Comparison of ENCODE assay signal across 21 cellular contexts in the genomic region with DNA sequence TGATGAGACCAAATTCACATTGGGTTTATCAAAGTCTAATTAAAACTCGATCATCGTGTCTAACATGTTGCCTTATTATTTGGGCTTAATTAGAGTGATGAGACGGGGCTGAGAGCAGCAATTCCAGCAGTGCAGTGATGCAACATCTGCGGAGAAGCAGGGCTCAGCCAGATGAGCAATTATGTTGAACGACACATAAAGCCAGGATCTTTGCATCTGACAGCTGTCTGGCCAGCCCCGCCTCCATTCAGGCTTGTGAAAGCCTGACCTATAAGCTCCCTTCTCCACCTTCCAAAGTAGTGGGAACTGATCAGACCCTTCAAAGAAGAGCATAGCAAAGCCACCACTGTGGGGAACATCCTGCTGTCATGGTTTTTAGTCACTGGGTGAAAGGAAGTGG.
"Had no signal": no experiment of that assay in that cellular context is flagged by ENCODE, and none has a peak within 500 bp of the region (broad histone marks: within the 10 kb centered on the region; RNA-seq: fewer than 3 reads in every experiment).

No MANE protein-coding gene starts in this region.

- H3K36me3 ChIP-seq: neutrophil, spleen, tibial nerve, upper lobe of right lung had no signal

- DNase-seq: dermis blood vessel endothelial cell; foreskin keratinocyte; kidney; left cardiac atrium; left ventricle myocardium superior; mesenchymal stem cell; midbrain; naive B cell; psoas muscle; spleen; stimulated activated CD4-positive, alpha-beta T cell treated with anti-CD3 and anti-CD28 coated beads, Interleukin-15, amount 100 ng/mL, for 24 hours; stimulated activated CD4-positive, alpha-beta T cell treated with anti-CD3 and anti-CD28 coated beads, Interleukin-1b, Interleukin-23, amount 100 ng/mL, for 48 hours; stimulated activated CD4-positive, alpha-beta T cell treated with anti-CD3 and anti-CD28 coated beads, Interleukin-4, amount 100 ng/mL, for 24 hours; stimulated activated naive B cell treated with anti-CD40 and anti-IgM and Interleukin-4, amounts not matched to agents 10 μg/mL and 1 μg/mL and 100 μg/mL, for 72 hours; stimulated activated naive CD8-positive, alpha-beta T cell treated with anti-CD3 and anti-CD28 coated beads, Interleukin-15, amount 100 ng/mL, for 72 hours; testis; upper lobe of right lung had no signal

- H3K27me3 ChIP-seq: neutrophil, testis, tibial nerve, upper lobe of right lung had no signal

- FAIRE-seq: colon, kidney had no signal

- H3K4me1 ChIP-seq: foreskin keratinocyte, psoas muscle, spleen, testis, tibial nerve, upper lobe of right lung had no signal

- H3K4me3 ChIP-seq: lung, psoas muscle, spleen, testis, tibial nerve, upper lobe of right lung had no signal

- H3K9me3 ChIP-seq: neutrophil, psoas muscle, testis, tibial nerve, upper lobe of right lung had no signal

- H3K27ac ChIP-seq: foreskin keratinocyte, neutrophil, psoas muscle, spleen, testis, tibial nerve, upper lobe of right lung had no signal
